Comparison of ENCODE assay signal across 11 cellular contexts in genomic region chr9:123410281-123410910, GRCh38. TPM values are rescaled to one million over a fixed set of nuclear protein-coding genes. Genes with fewer than 3 reads are reported as not detected.
"Had no signal": no experiment of that assay in that cellular context is flagged by ENCODE, and none has a peak within 500 bp of the region (broad histone marks: within the 10 kb centered on the region; RNA-seq: fewer than 3 reads in every experiment).

No MANE protein-coding gene starts in this region.

- H3K4me3 ChIP-seq: GM23248, HAP-1 had no signal

- H3K9me3 ChIP-seq: HAP-1 had no signal

- H3K36me3 ChIP-seq: HAP-1 had no signal

- H3K9ac ChIP-seq: GM23248 had no signal

- H2AFZ ChIP-seq: GM23248 had no signal

- H3K27ac ChIP-seq: GM23248, HL-60 had no signal

- DNase-seq: GM23248, GOT3, H7, HFFc6 had no signal

- ATAC-seq: HCT116, HepG2 had no signal

RNA-seq across cellular contexts. Expression of gene CRB2, which starts 54.4 kb away (rescaled TPM):
- total RNA-seq: GM23248, H4, HFFc6, HT1080 had no signal
- polyA plus RNA-seq: GM23248, IgD-negative memory B cell had no signal
